ENCODE assay signal across 21 cellular contexts in the genomic region with DNA sequence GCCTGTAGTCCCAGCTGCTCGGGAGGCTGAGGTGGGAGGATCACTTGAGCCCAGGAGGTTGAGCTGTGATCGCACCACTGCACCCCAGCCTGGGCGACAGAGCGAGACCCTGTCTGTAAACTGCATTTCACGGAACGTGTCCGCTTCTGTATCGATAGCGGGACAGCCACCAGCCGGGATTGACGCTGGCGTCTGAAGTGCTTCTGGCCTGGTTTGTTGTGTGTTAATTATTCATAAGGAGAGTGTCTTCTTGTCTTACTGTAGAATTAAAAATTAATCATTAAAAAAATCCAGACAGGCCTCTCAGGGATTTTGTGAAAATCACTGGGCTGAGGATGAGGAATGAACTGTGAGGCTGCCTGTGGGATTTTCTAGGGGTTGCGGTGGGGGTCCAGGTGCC. TPM values are rescaled to one million over a fixed set of nuclear protein-coding genes. Genes with fewer than 3 reads are reported as not detected.
"Had no signal": no experiment of that assay in that cellular context is flagged by ENCODE, and none has a peak within 500 bp of the region (broad histone marks: within the 10 kb centered on the region; RNA-seq: fewer than 3 reads in every experiment).

No MANE protein-coding gene starts in this region.

- H3K36me3 Mint-ChIP-seq: naive thymus-derived CD4-positive, alpha-beta T cell had no signal

- H3K4me3 ChIP-seq: pancreas, psoas muscle, spleen, tibial nerve had no signal

- H3K4me1 ChIP-seq: pancreas, psoas muscle had no signal

- H3K27ac Mint-ChIP-seq: activated CD4-positive, alpha-beta memory T cell treated with anti-CD3 and anti-CD28 coated beads, Interleukin-2, amount 10 ng/mL, durations not matched to agents 7 days and 5 days; activated T-cell treated with anti-CD3 and anti-CD28 coated beads, Interleukin-2, amount 50 U/mL, for 24 hours had no signal

- H3K36me3 ChIP-seq: pancreas had no signal

- H3K27me3 ChIP-seq: pancreas, tibial nerve had no signal

- H3K27ac ChIP-seq: pancreas, psoas muscle, WERI-Rb-1 had no signal

- H3K9me3 Mint-ChIP-seq: activated CD4-positive, alpha-beta memory T cell treated with anti-CD3 and anti-CD28 coated beads, Interleukin-2, amount 10 ng/mL, durations not matched to agents 7 days and 5 days; activated CD4-positive, alpha-beta T cell treated with anti-CD3 and anti-CD28 coated beads, Interleukin-2, amount 10 ng/mL, durations not matched to agents 7 days and 5 days; activated T-cell treated with anti-CD3 and anti-CD28 coated beads, Interleukin-2, amount 50 U/mL, for 24 hours; neural crest cell had no signal

- H3K4me3 Mint-ChIP-seq: activated CD4-positive, alpha-beta memory T cell treated with anti-CD3 and anti-CD28 coated beads, Interleukin-2, amount 10 ng/mL, durations not matched to agents 7 days and 5 days; activated CD4-positive, alpha-beta T cell treated with anti-CD3 and anti-CD28 coated beads, Interleukin-2, amount 10 ng/mL, durations not matched to agents 7 days and 5 days; activated T-cell treated with anti-CD3 and anti-CD28 coated beads, Interleukin-2, amount 50 U/mL, for 24 hours had no signal

- H3K27me3 Mint-ChIP-seq: activated CD4-positive, alpha-beta memory T cell treated with anti-CD3 and anti-CD28 coated beads, Interleukin-2, amount 10 ng/mL, durations not matched to agents 7 days and 5 days; activated CD4-positive, alpha-beta T cell treated with anti-CD3 and anti-CD28 coated beads, Interleukin-2, amount 10 ng/mL, durations not matched to agents 7 days and 5 days had no signal

- H3K9me3 ChIP-seq: pancreas, psoas muscle, spleen, tibial nerve had no signal

- FAIRE-seq: pancreas, TTC549 had no signal

- DNase-seq: amniotic stem cell, cortex of kidney had no signal

RNA-seq across cellular contexts. Expression of a gene that starts 16.2 kb away (rescaled TPM):
- total RNA-seq: activated CD4-positive, alpha-beta memory T cell treated with anti-CD3 and anti-CD28 coated beads, Interleukin-2, amount 10 ng/mL, durations not matched to agents 7 days and 5 days; activated CD4-positive, alpha-beta T cell treated with anti-CD3 and anti-CD28 coated beads, Interleukin-2, amount 10 ng/mL, durations not matched to agents 7 days and 5 days; left ventricle myocardium superior; naive thymus-derived CD4-positive, alpha-beta T cell; neural crest cell; spleen; T-helper 1 cell treated with Interleukin-12 subunit alpha and Interleukin-12 subunit beta and Interleukin-4 antibody, amounts not matched to agents 30 ng/mL and 1 ng/mL, for 36 hours had no signal
- polyA plus RNA-seq: naive thymus-derived CD4-positive, alpha-beta T cell had no signal

RNA-seq across cellular contexts. Expression of a gene that starts 26.0 kb away (rescaled TPM):
- total RNA-seq: activated CD4-positive, alpha-beta memory T cell treated with anti-CD3 and anti-CD28 coated beads, Interleukin-2, amount 10 ng/mL, durations not matched to agents 7 days and 5 days; activated CD4-positive, alpha-beta T cell treated with anti-CD3 and anti-CD28 coated beads, Interleukin-2, amount 10 ng/mL, durations not matched to agents 7 days and 5 days; T-helper 1 cell treated with Interleukin-12 subunit alpha and Interleukin-12 subunit beta and Interleukin-4 antibody, amounts not matched to agents 30 ng/mL and 1 ng/mL, for 36 hours had no signal
- polyA plus RNA-seq: naive thymus-derived CD4-positive, alpha-beta T cell had no signal

RNA-seq across cellular contexts. Expression of a gene that starts 39.5 kb away (rescaled TPM):
- total RNA-seq: activated CD4-positive, alpha-beta memory T cell treated with anti-CD3 and anti-CD28 coated beads, Interleukin-2, amount 10 ng/mL, durations not matched to agents 7 days and 5 days; activated CD4-positive, alpha-beta T cell treated with anti-CD3 and anti-CD28 coated beads, Interleukin-2, amount 10 ng/mL, durations not matched to agents 7 days and 5 days; chondrocyte; esophagus mucosa; left ventricle myocardium superior; lung microvascular endothelial cell; neural crest cell; pancreas; right cardiac atrium; T-helper 1 cell treated with Interleukin-12 subunit alpha and Interleukin-12 subunit beta and Interleukin-4 antibody, amounts not matched to agents 30 ng/mL and 1 ng/mL, for 36 hours; temporal lobe; tibial nerve; ureter had no signal
- polyA plus RNA-seq: naive thymus-derived CD4-positive, alpha-beta T cell; pancreas; right cardiac atrium had no signal
